1 cellular context compared by ENCODE assay signal in genomic region chr12:52280319-52280795, GRCh38.
TF ChIP-seq lines count a peak whose summit lies in the region.

No MANE protein-coding gene starts in this region.

TF ChIP-seq in endothelial cell of umbilical vein, 7 proteins besides CTCF, POLR2A, EP300 and RAD21:
- TF ChIP-seq MYC (IDR thresholded peaks at IDR 0.05; ENCODE audit: low read depth, low read length) = no peak
